In genomic region chr4:105637409-105638258, GRCh38 we compare ENCODE assay signal across 9 cellular contexts.
DNase-seq lines count a peak whose midpoint lies in the region; ATAC-seq, FAIRE-seq and TF ChIP-seq lines count a peak whose summit lies in the region.
"Had no signal": no experiment of that assay in that cellular context is flagged by ENCODE, and none has a peak within 500 bp of the region (broad histone marks: within the 10 kb centered on the region; RNA-seq: fewer than 3 reads in every experiment).

No MANE protein-coding gene starts in this region.

- WGBS in small intestine, 3 donors: 47 to 59% (median 56%) methylated on average over 5 of the region's 5 CpGs

- H3K4me3 ChIP-seq in DND-41 (ENCODE audit: low read depth in 1 of 2, low read length in 2 of 2) (no peak overlapping the region), small intestine (ENCODE audit: low read depth in 1 of 2, low read length in 2 of 2) (no peak overlapping the region)

- H3K9ac ChIP-seq in DND-41 (ENCODE audit: low read depth, low read length): no peak overlapping the region

- H3K27me3 ChIP-seq in DND-41 (ENCODE audit: insufficient read depth, low read length, poor library complexity): no peaks in the 10 kb centered on the region
- no peaks in the 10 kb centered on the region for H3K27me3 ChIP-seq in small intestine (ENCODE audit: control insufficient read depth in 2 of 2, insufficient read depth in 2 of 2, low read length in 2 of 2)

- H3K79me2 ChIP-seq in DND-41 (ENCODE audit: insufficient read depth, low read length): no peaks in the 10 kb centered on the region

- ATAC-seq in DND-41 (ENCODE audit: insufficient read depth, low read depth): no peak
- ATAC-seq in GM21423 (IDR thresholded peaks at IDR 0.05; ENCODE audit: unreplicated experiment): peak; percentile 83
- peak; percentile 48 for ATAC-seq in HG03575 (IDR thresholded peaks at IDR 0.05; ENCODE audit: extremely low read depth, insufficient number of reproducible peaks, low FRiP score, unreplicated experiment)

- intact Hi-C loops in head of caudate nucleus (cut with DNase I): no loop called here

- H3K36me3 ChIP-seq in DND-41 (ENCODE audit: insufficient read depth, low read length): no peaks in the 10 kb centered on the region
- H3K36me3 ChIP-seq in small intestine (ENCODE audit: control insufficient read depth in 2 of 2, insufficient read depth in 2 of 2, low read length in 2 of 2): no peaks in the 10 kb centered on the region

- FAIRE-seq in small intestine (lab: Jason Lieb, UNC): no peak
- FAIRE-seq: H1 had no signal

- no peak overlapping the region for H3K4me2 ChIP-seq in DND-41 (ENCODE audit: insufficient read depth, low read length)

- H3K4me1 ChIP-seq in DND-41 (ENCODE audit: insufficient read depth, low read length): no peaks in the 10 kb centered on the region
- peaks cover 2 to 11% of the 10 kb centered on the region in 2 donors for H3K4me1 ChIP-seq in small intestine (ENCODE audit: control insufficient read depth in 2 of 2, insufficient read depth in 1 of 2, low read depth in 1 of 2, low read length in 1 of 2)

- H2AFZ ChIP-seq in DND-41 (ENCODE audit: low read depth, low read length): no peak overlapping the region

- H3K27ac ChIP-seq in DND-41 (ENCODE audit: low read length): no peak overlapping the region
- H3K27ac ChIP-seq in small intestine (ENCODE audit: low read depth in 1 of 2, low read length in 1 of 2): peak overlapping the region in 1 of 2 donors; percentile 55

- H4K20me1 ChIP-seq in DND-41 (ENCODE audit: insufficient read depth, low read length): no peaks in the 10 kb centered on the region

- peak; percentile 12 for DNase-seq in DND-41
- DNase-seq in OCI-M1 (lab: John Stamatoyannopoulos, UW): peak; percentile 88
- peak; percentile 32 to 91 (median 75) for DNase-seq in head of caudate nucleus
- peak; percentile 70 for DNase-seq in small intestine
- no peak for DNase-seq in activated CD4-positive, alpha-beta T cell treated with anti-CD3 and anti-CD28 coated beads for 1 hour
- no peak for DNase-seq in central memory CD4-positive, alpha-beta T cell

- no peaks in the 10 kb centered on the region for H3K9me3 ChIP-seq in DND-41 (ENCODE audit: insufficient read depth, low read length, severe bottlenecking)
- no peaks in the 10 kb centered on the region for H3K9me3 ChIP-seq in small intestine (ENCODE audit: control insufficient read depth, low read depth)

- TF ChIP-seq CTCF in DND-41 (IDR thresholded peaks at IDR 0.05; ENCODE audit: borderline replicate concordance, extremely low read depth, low read length, poor library complexity, severe bottlenecking): no peak

Comparison
In these comparisons a context has a peak if more than half of its experiments do, and no peak if none do; other contexts are left out.
1. DNase-seq: peak in DND-41 (single experiment), OCI-M1 (single experiment), head of caudate nucleus (42 of 42) and small intestine (single experiment); none in activated CD4-positive, alpha-beta T cell treated with anti-CD3 and anti-CD28 coated beads for 1 hour (single experiment) and central memory CD4-positive, alpha-beta T cell (single experiment).